ENCODE assay signal across 1 cellular context in genomic region chr20:53869466-53870258, GRCh38.
TF ChIP-seq lines count a peak whose summit lies in the region.

No MANE protein-coding gene starts in this region.

TF ChIP-seq in HepG2, 621 proteins besides CTCF, POLR2A, EP300 and RAD21 (continued from another document and continues in another):
- TF ChIP-seq, protein P1, sequence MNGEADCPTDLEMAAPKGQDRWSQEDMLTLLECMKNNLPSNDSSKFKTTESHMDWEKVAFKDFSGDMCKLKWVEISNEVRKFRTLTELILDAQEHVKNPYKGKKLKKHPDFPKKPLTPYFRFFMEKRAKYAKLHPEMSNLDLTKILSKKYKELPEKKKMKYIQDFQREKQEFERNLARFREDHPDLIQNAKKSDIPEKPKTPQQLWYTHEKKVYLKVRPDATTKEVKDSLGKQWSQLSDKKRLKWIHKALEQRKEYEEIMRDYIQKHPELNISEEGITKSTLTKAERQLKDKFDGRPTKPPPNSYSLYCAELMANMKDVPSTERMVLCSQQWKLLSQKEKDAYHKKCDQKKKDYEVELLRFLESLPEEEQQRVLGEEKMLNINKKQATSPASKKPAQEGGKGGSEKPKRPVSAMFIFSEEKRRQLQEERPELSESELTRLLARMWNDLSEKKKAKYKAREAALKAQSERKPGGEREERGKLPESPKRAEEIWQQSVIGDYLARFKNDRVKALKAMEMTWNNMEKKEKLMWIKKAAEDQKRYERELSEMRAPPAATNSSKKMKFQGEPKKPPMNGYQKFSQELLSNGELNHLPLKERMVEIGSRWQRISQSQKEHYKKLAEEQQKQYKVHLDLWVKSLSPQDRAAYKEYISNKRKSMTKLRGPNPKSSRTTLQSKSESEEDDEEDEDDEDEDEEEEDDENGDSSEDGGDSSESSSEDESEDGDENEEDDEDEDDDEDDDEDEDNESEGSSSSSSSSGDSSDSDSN (CRISPR knock-in tag; IDR thresholded peaks at IDR 0.05) = peak; percentile 40; the same call in 1 of the 2 replicates
- TF ChIP-seq ZNF503 (CRISPR knock-in tag; IDR thresholded peaks at IDR 0.05) (peak; percentile 71; the same call in 1 of the 2 replicates), ZNF33A (CRISPR knock-in tag; IDR thresholded peaks at IDR 0.05; ENCODE audit: borderline replicate concordance) (no peak), ZFP37 (CRISPR knock-in tag; IDR thresholded peaks at IDR 0.05; ENCODE audit: borderline replicate concordance) (0 out of 2 replicates have a peak, but pooled peaks have one; percentile 30), ZNF709 (CRISPR knock-in tag; IDR thresholded peaks at IDR 0.05) (no peak), TIGD3 (CRISPR knock-in tag; IDR thresholded peaks at IDR 0.05; ENCODE audit: borderline replicate concordance) (no peak), ZNF441 (CRISPR knock-in tag; IDR thresholded peaks at IDR 0.05; ENCODE audit: borderline replicate concordance) (no peak), ZBTB3 (CRISPR knock-in tag; IDR thresholded peaks at IDR 0.05; ENCODE audit: borderline replicate concordance, low read depth) (no peak), ZIK1 (CRISPR knock-in tag; IDR thresholded peaks at IDR 0.05; ENCODE audit: borderline replicate concordance, low read depth) (no peak), NAIF1 (CRISPR knock-in tag; IDR thresholded peaks at IDR 0.05; ENCODE audit: borderline replicate concordance) (0 out of 2 replicates have a peak, but pooled peaks have one; percentile 39), RAD51 (IDR thresholded peaks at IDR 0.05; ENCODE audit: borderline replicate concordance) (no peak), ZFP62 (CRISPR knock-in tag; IDR thresholded peaks at IDR 0.05) (no peak), XRCC5 (optimal IDR thresholded peaks at IDR 0.05; ENCODE audit: low read length) (peak; percentile 94), RFX3 (CRISPR knock-in tag; IDR thresholded peaks at IDR 0.05) (no peak), ZNF382 (CRISPR knock-in tag; IDR thresholded peaks at IDR 0.05; ENCODE audit: borderline replicate concordance) (no peak), RBM39 (IDR thresholded peaks at IDR 0.05; ENCODE audit: low read depth, low read length, poor library complexity, severe bottlenecking) (no peak), ZNF484 (CRISPR knock-in tag; IDR thresholded peaks at IDR 0.05; ENCODE audit: borderline replicate concordance, low read depth) (no peak), GZF1 (CRISPR knock-in tag; IDR thresholded peaks at IDR 0.05) (no peak), ZNF883 (CRISPR knock-in tag; IDR thresholded peaks at IDR 0.05; ENCODE audit: not compliant biosample characterization) (no peak), ZNF652 (CRISPR knock-in tag; IDR thresholded peaks at IDR 0.05; ENCODE audit: borderline replicate concordance, low read depth) (peak; percentile 76), BRCA1 (CRISPR knock-in tag; IDR thresholded peaks at IDR 0.05) (0 out of 2 replicates have a peak, but pooled peaks have one; percentile 44), TAF1 (CRISPR knock-in tag; IDR thresholded peaks at IDR 0.05) (no peak), ZNF547 (CRISPR knock-in tag; IDR thresholded peaks at IDR 0.05) (no peak), YEATS4 (CRISPR knock-in tag; IDR thresholded peaks at IDR 0.05; ENCODE audit: borderline replicate concordance) (peak; percentile 80), ZFY (CRISPR knock-in tag; IDR thresholded peaks at IDR 0.05) (peak; percentile 69), FOXP4 (CRISPR knock-in tag; IDR thresholded peaks at IDR 0.05) (peak; percentile 88), TERF1 (CRISPR knock-in tag; IDR thresholded peaks at IDR 0.05) (no peak), RBFOX2 (IDR thresholded peaks at IDR 0.05; ENCODE audit: low read depth, low read length) (0 out of 2 replicates have a peak, but pooled peaks have one; percentile 32), ZNF138 (CRISPR knock-in tag; IDR thresholded peaks at IDR 0.05; ENCODE audit: low read depth) (no peak), MYNN (CRISPR knock-in tag; IDR thresholded peaks at IDR 0.05; ENCODE audit: low read depth) (no peak), NFIB (CRISPR knock-in tag; IDR thresholded peaks at IDR 0.05; ENCODE audit: borderline replicate concordance) (no peak), MAX (IDR thresholded peaks at IDR 0.05) (peak; percentile 79), JUNB (CRISPR knock-in tag; IDR thresholded peaks at IDR 0.05; ENCODE audit: borderline replicate concordance) (no peak), SUZ12 (IDR thresholded peaks at IDR 0.05; ENCODE audit: low read depth, low read length) (no peak), PRDM4 (CRISPR knock-in tag; IDR thresholded peaks at IDR 0.05; ENCODE audit: borderline replicate concordance) (no peak), SMAD1 (CRISPR knock-in tag; IDR thresholded peaks at IDR 0.05; ENCODE audit: borderline replicate concordance, low read depth) (no peak; the same call in 1 of the 2 replicates), SRSF9 (IDR thresholded peaks at IDR 0.05; ENCODE audit: borderline replicate concordance, insufficient read depth, low read depth, low read length, poor library complexity, severe bottlenecking) (no peak), TAF15 (IDR thresholded peaks at IDR 0.05; ENCODE audit: low read depth, low read length, poor library complexity, severe bottlenecking) (no peak), ELF1 (CRISPR knock-in tag; IDR thresholded peaks at IDR 0.05) (peak; percentile 63), JUN (CRISPR knock-in tag; IDR thresholded peaks at IDR 0.05) (no peak), MTF1 (CRISPR knock-in tag; IDR thresholded peaks at IDR 0.05) (no peak), ZFX (CRISPR knock-in tag; IDR thresholded peaks at IDR 0.05; ENCODE audit: low read depth) (peak; percentile 83), HDAC6 (IDR thresholded peaks at IDR 0.05; ENCODE audit: low read depth, low read length) (no peak), MXI1 (IDR thresholded peaks at IDR 0.05; ENCODE audit: borderline replicate concordance, low read depth, low read length) (peak; percentile 49; the same call in 1 of the 3 replicates), CBX1 (IDR thresholded peaks at IDR 0.05; ENCODE audit: low read depth) (no peak)
- TF ChIP-seq, protein P2, sequence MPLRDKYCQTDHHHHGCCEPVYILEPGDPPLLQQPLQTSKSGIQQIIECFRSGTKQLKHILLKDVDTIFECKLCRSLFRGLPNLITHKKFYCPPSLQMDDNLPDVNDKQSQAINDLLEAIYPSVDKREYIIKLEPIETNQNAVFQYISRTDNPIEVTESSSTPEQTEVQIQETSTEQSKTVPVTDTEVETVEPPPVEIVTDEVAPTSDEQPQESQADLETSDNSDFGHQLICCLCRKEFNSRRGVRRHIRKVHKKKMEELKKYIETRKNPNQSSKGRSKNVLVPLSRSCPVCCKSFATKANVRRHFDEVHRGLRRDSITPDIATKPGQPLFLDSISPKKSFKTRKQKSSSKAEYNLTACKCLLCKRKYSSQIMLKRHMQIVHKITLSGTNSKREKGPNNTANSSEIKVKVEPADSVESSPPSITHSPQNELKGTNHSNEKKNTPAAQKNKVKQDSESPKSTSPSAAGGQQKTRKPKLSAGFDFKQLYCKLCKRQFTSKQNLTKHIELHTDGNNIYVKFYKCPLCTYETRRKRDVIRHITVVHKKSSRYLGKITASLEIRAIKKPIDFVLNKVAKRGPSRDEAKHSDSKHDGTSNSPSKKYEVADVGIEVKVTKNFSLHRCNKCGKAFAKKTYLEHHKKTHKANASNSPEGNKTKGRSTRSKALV (CRISPR knock-in tag; IDR thresholded peaks at IDR 0.05) = peak; percentile 77
- TF ChIP-seq, protein P3, sequence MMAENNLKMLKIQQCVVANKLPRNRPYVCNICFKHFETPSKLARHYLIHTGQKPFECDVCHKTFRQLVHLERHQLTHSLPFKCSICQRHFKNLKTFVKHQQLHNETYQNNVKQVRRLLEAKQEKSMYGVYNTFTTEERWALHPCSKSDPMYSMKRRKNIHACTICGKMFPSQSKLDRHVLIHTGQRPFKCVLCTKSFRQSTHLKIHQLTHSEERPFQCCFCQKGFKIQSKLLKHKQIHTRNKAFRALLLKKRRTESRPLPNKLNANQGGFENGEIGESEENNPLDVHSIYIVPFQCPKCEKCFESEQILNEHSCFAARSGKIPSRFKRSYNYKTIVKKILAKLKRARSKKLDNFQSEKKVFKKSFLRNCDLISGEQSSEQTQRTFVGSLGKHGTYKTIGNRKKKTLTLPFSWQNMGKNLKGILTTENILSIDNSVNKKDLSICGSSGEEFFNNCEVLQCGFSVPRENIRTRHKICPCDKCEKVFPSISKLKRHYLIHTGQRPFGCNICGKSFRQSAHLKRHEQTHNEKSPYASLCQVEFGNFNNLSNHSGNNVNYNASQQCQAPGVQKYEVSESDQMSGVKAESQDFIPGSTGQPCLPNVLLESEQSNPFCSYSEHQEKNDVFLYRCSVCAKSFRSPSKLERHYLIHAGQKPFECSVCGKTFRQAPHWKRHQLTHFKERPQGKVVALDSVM (CRISPR knock-in tag; IDR thresholded peaks at IDR 0.05) = peak; percentile 75
- TF ChIP-seq, protein P4, sequence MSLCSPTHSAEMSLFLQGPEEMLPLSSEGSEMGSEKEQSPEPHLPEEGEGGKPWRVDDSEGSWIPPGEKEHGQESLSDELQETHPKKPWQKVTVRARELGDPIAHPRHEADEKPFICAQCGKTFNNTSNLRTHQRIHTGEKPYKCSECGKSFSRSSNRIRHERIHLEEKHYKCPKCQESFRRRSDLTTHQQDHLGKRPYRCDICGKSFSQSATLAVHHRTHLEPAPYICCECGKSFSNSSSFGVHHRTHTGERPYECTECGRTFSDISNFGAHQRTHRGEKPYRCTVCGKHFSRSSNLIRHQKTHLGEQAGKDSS (CRISPR knock-in tag; IDR thresholded peaks at IDR 0.05; ENCODE audit: borderline replicate concordance, low read depth) = peak; percentile 83; the same call in 1 of the 2 replicates
- TF ChIP-seq, protein P5, sequence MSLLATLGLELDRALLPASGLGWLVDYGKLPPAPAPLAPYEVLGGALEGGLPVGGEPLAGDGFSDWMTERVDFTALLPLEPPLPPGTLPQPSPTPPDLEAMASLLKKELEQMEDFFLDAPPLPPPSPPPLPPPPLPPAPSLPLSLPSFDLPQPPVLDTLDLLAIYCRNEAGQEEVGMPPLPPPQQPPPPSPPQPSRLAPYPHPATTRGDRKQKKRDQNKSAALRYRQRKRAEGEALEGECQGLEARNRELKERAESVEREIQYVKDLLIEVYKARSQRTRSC (CRISPR knock-in tag; IDR thresholded peaks at IDR 0.05; ENCODE audit: low read depth) = no peak
